Comparison of ENCODE assay signal across 1 cellular context in the genomic region with DNA sequence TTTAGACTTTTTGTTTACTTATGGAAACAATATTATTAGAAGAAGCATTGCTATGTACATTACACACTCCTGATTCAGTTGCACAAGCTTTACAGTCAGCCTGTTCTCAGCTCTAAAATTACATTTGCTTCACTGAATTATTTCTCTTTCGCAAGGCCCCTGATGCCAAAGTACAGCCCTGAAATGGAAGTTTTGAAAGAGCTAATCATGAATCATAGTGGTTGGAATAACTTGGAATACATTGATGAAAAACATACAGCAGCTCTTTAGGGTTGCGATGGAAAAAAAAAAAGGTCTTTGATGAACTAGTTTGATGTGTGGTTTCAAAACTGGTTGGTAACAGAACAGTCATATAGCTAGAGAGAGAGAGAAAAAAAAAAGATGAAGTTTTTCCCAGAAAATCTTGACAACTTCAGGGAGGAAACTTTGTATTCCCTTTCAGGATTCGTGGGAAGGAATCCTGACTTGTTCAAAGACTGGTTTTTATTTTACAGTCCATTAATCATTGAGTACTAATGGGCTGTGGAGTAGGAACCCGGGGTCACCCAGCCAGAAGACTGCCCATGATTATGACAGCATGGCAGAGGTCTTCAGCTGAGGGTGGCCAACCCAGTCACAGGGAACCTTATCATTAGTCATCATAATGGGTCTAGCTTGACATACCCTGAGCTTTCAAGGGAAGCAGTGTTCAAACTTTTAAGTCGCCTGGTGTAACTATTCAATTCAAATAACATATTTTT.
TF ChIP-seq lines count a peak whose summit lies in the region.

No MANE protein-coding gene starts in this region.

TF ChIP-seq in HCT116, 20 proteins besides CTCF, POLR2A, EP300 and RAD21 (continued from another document):
- TF ChIP-seq EZH2 (IDR thresholded peaks at IDR 0.05) (no peak), YY1 (IDR thresholded peaks at IDR 0.05; ENCODE audit: extremely low read depth, insufficient replicate concordance, low read depth, low read length) (no peak)
